Comparison of ENCODE assay signal across 9 cellular contexts in genomic region chr10:24866615-24867583, GRCh38.
DNase-seq lines count a peak whose midpoint lies in the region; ATAC-seq lines count a peak whose summit lies in the region.
"Had no signal": no experiment of that assay in that cellular context is flagged by ENCODE, and none has a peak within 500 bp of the region (broad histone marks: within the 10 kb centered on the region; RNA-seq: fewer than 3 reads in every experiment).

No MANE protein-coding gene starts in this region.

- no peaks in the 10 kb centered on the region for H3K27me3 ChIP-seq in iPS-20b (ENCODE audit: insufficient read depth, low read length)

- H3K4me1 Mint-ChIP-seq in activated naive CD4-positive, alpha-beta T cell treated with anti-CD3 and anti-CD28 coated beads, Interleukin-2, amount 10 ng/mL, durations not matched to agents 7 days and 5 days: peaks cover 40% of the 10 kb centered on the region

- H3K4me3 ChIP-seq in iPS-20b (ENCODE audit: low read length): no peak overlapping the region
- H3K4me3 ChIP-seq: skin epidermis had no signal

- H3K4me1 ChIP-seq in iPS-20b (ENCODE audit: insufficient read depth, low read length): peaks cover 9% of the 10 kb centered on the region

- no peaks in the 10 kb centered on the region for H3K9me3 Mint-ChIP-seq in activated naive CD4-positive, alpha-beta T cell treated with anti-CD3 and anti-CD28 coated beads, Interleukin-2, amount 10 ng/mL, durations not matched to agents 7 days and 5 days

- H3K27me3 Mint-ChIP-seq in activated naive CD4-positive, alpha-beta T cell treated with anti-CD3 and anti-CD28 coated beads, Interleukin-2, amount 10 ng/mL, durations not matched to agents 7 days and 5 days: peaks cover 6% of the 10 kb centered on the region

- H3K36me3 ChIP-seq in iPS-20b (ENCODE audit: insufficient read depth, low read depth, low read length): no peaks in the 10 kb centered on the region

- no peak overlapping the region for H3K4me3 Mint-ChIP-seq in activated naive CD4-positive, alpha-beta T cell treated with anti-CD3 and anti-CD28 coated beads, Interleukin-2, amount 10 ng/mL, durations not matched to agents 7 days and 5 days

- H3K27ac ChIP-seq in iPS-20b (ENCODE audit: low read length) (no peak overlapping the region), temporal lobe (ENCODE audit: low read depth, low read length) (peak overlapping the region; percentile 7)

- H3K9me3 ChIP-seq in iPS-20b (ENCODE audit: insufficient read depth, low read depth, low read length): no peaks in the 10 kb centered on the region; the same call in 1 of the 2 replicates

- H3K27ac Mint-ChIP-seq in activated naive CD4-positive, alpha-beta T cell treated with anti-CD3 and anti-CD28 coated beads, Interleukin-2, amount 10 ng/mL, durations not matched to agents 7 days and 5 days: no peak overlapping the region

- CTCF ChIA-PET in activated naive CD4-positive, alpha-beta T cell treated with anti-CD3 and anti-CD28 coated beads, Interleukin-2, amount 10 ng/mL, durations not matched to agents 7 days and 5 days (lab: Charles Lee): no interaction called here

- H3K36me3 Mint-ChIP-seq in activated naive CD4-positive, alpha-beta T cell treated with anti-CD3 and anti-CD28 coated beads, Interleukin-2, amount 10 ng/mL, durations not matched to agents 7 days and 5 days: no peaks in the 10 kb centered on the region

- no peak for ATAC-seq in HG03039 (IDR thresholded peaks at IDR 0.05; ENCODE audit: unreplicated experiment)

- H3K9ac ChIP-seq in iPS-20b (ENCODE audit: low read depth, low read length): peak overlapping the region; percentile 25; the same call in 1 of the 2 replicates

- peak; percentile 14 for DNase-seq in activated CD4-positive, alpha-beta T cell treated with anti-CD3 and anti-CD28 coated beads for 48 hours
- DNase-seq in activated CD4-positive, alpha-beta T cell treated with anti-CD3 and anti-CD28 coated beads, Interleukin-2, amount 50 U/mL, for 48 hours: no peak
- peak; percentile 78 for DNase-seq in amniotic epithelial cell (ENCODE audit: low read depth)
- no peak for DNase-seq in Kasumi-1 (lab: John Stamatoyannopoulos, UW)
- DNase-seq in activated naive CD4-positive, alpha-beta T cell treated with anti-CD3 and anti-CD28 coated beads, Interleukin-2, amount 10 ng/mL, durations not matched to agents 7 days and 5 days: no peak

Comparison
In these comparisons a context has a peak if more than half of its experiments do, and no peak if none do; other contexts are left out.
1. DNase-seq: peak in activated CD4-positive, alpha-beta T cell treated with anti-CD3 and anti-CD28 coated beads for 48 hours (single experiment) and amniotic epithelial cell (single experiment); none in activated CD4-positive, alpha-beta T cell treated with anti-CD3 and anti-CD28 coated beads, Interleukin-2, amount 50 U/mL, for 48 hours (0 of 2), Kasumi-1 (0 of 2) and activated naive CD4-positive, alpha-beta T cell treated with anti-CD3 and anti-CD28 coated beads, Interleukin-2, amount 10 ng/mL, durations not matched to agents 7 days and 5 days (single experiment).